In genomic region chr13:38086721-38087120, GRCh38 we compare ENCODE assay signal across 33 cellular contexts.
"Had no signal": no experiment of that assay in that cellular context is flagged by ENCODE, and none has a peak within 500 bp of the region (broad histone marks: within the 10 kb centered on the region; RNA-seq: fewer than 3 reads in every experiment).

No MANE protein-coding gene starts in this region.

- H3K4me3 ChIP-seq: adrenal gland, ascending aorta, body of pancreas, breast epithelium, cardiac muscle cell had no signal

- H3K9me3 ChIP-seq: adrenal gland, body of pancreas had no signal

- ATAC-seq: activated naive CD4-positive, alpha-beta T cell treated with anti-CD3 and anti-CD28 coated beads, Interleukin-2, amount 50 U/mL, for 72 hours; activated naive CD8-positive, alpha-beta T cell treated with anti-CD3 and anti-CD28 coated beads, Interleukin-2, amount 50 U/mL, for 24 hours; activated T-cell treated with anti-CD3 and anti-CD28 coated beads, Interleukin-2, amount 50 U/mL, for 4 hours; activated T-cell treated with anti-CD3 and anti-CD28 coated beads, Interleukin-2, amount 50 U/mL, for 72 hours; activated T-helper 17 cell treated with anti-CD3 and anti-CD28 coated beads, Interleukin-2, amount 50 U/mL, for 72 hours; body of pancreas had no signal

- H3K27ac ChIP-seq: adrenal gland, ascending aorta, body of pancreas, brain microvascular endothelial cell, breast epithelium, cardiac muscle cell had no signal

- DNase-seq: activated gamma-delta T cell; activated gamma-delta T cell treated with Interleukin-2 at 50 U/mL for 16 hours; activated naive CD4-positive, alpha-beta T cell; activated naive CD4-positive, alpha-beta T cell treated with anti-CD3 and anti-CD28 coated beads for 36 hours; activated naive CD4-positive, alpha-beta T cell treated with anti-CD3 and anti-CD28 coated beads, Interleukin-2, amount 10 ng/mL, durations not matched to agents 7 days and 5 days; activated naive CD4-positive, alpha-beta T cell treated with anti-CD3 and anti-CD28 coated beads, Interleukin-2, amount 50 U/mL, for 16 hours; activated naive CD4-positive, alpha-beta T cell treated with Interleukin-2 at 50 U/mL for 16 hours; activated naive CD8-positive, alpha-beta T cell treated with anti-CD3 and anti-CD28 coated beads for 36 hours; activated naive CD8-positive, alpha-beta T cell treated with anti-CD3 and anti-CD28 coated beads, Interleukin-2, amount 10 ng/mL, durations not matched to agents 7 days and 5 days; activated naive CD8-positive, alpha-beta T cell treated with anti-CD3 and anti-CD28 coated beads, Interleukin-2, amount 50 U/mL, for 24 hours; activated T-cell treated with anti-CD3 and anti-CD28 coated beads for 4 hours; activated T-cell treated with anti-CD3 and anti-CD28 coated beads, Interleukin-2, amount 50 U/mL, for 1 hour; activated T-cell treated with anti-CD3 and anti-CD28 coated beads, Interleukin-2, amount 50 U/mL, for 24 hours; activated T-cell treated with anti-CD3 and anti-CD28 coated beads, Interleukin-2, amount 50 U/mL, for 4 hours; activated T-cell treated with anti-CD3 and anti-CD28 coated beads, Interleukin-2, amount 50 U/mL, for 48 hours; activated T-cell treated with anti-CD3 and anti-CD28 coated beads, Interleukin-2, amount 50 U/mL, for 72 hours; adrenal gland; amniotic stem cell; amygdala; anterior cingulate cortex; aorta; body of pancreas; brain microvascular endothelial cell; caudate nucleus; central memory CD4-positive, alpha-beta T cell; cerebellar nuclear complex had no signal

- H3K36me3 ChIP-seq: adrenal gland, ascending aorta, brain microvascular endothelial cell, breast epithelium, cardiac muscle cell had no signal

- FAIRE-seq: astrocyte, bronchial epithelial cell had no signal

- H3K27me3 ChIP-seq: adrenal gland, ascending aorta, body of pancreas, brain microvascular endothelial cell, breast epithelium, cardiac muscle cell had no signal

- H3K4me1 ChIP-seq: adrenal gland, ascending aorta, body of pancreas, breast epithelium had no signal
